Comparison of ENCODE assay signal across 8 cellular contexts in the genomic region with DNA sequence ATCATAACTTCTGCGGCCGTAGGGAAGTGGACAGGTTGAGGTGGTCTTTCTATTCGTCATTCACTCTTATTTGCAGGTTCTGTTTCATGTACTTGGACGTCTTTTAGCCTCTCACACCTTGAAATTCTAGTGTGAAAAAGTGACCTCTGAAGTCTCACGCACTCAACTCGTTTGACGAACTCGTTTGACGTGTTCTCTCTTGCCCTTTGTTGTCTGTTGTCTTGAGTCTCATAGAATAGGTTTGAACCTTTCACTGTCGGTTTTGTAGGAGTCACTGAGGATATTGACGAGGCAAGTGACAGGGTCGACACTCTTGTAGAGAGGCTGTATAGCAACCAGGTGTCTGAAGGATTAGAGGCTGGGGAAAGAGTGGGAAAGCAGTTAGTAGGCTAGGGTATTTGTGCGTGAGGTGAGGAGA. TPM values are rescaled to one million over a fixed set of nuclear protein-coding genes. Genes with fewer than 3 reads are reported as not detected.
A peak's percentile ranks its signal among the peaks of the same experiment; 100 is the strongest.
DNase-seq lines count a peak whose midpoint lies in the region; ATAC-seq and FAIRE-seq lines count a peak whose summit lies in the region.

No MANE protein-coding gene starts in this region.

- H3K36me3 ChIP-seq in small intestine (ENCODE audit: control insufficient read depth in 2 of 2, insufficient read depth in 2 of 2, low read length in 2 of 2) = no peaks in the 10 kb centered on the region

- peaks cover 27% of the 10 kb centered on the region for H3K4me1 Mint-ChIP-seq in activated naive CD8-positive, alpha-beta T cell treated with anti-CD3 and anti-CD28 coated beads, Interleukin-2, amount 10 ng/mL, durations not matched to agents 7 days and 5 days

- FAIRE-seq in small intestine (lab: Jason Lieb, UNC) = no peak

- peaks cover 13% of the 10 kb centered on the region for H3K36me3 Mint-ChIP-seq in activated naive CD8-positive, alpha-beta T cell treated with anti-CD3 and anti-CD28 coated beads, Interleukin-2, amount 10 ng/mL, durations not matched to agents 7 days and 5 days

- H3K27ac Mint-ChIP-seq in activated naive CD8-positive, alpha-beta T cell treated with anti-CD3 and anti-CD28 coated beads, Interleukin-2, amount 10 ng/mL, durations not matched to agents 7 days and 5 days = peak overlapping the region; percentile 92

- H3K27ac ChIP-seq in small intestine (ENCODE audit: low read depth in 1 of 2, low read length in 1 of 2) = peak overlapping the region; percentile 93 to 96

- H3K9me3 ChIP-seq in iPS-18c (ENCODE audit: control insufficient read depth, insufficient read depth, low read length) = no peaks in the 10 kb centered on the region
- H3K9me3 ChIP-seq in small intestine (ENCODE audit: control insufficient read depth, low read depth) = no peaks in the 10 kb centered on the region

- POLR2A ChIA-PET in activated naive CD8-positive, alpha-beta T cell treated with anti-CD3 and anti-CD28 coated beads, Interleukin-2, amount 10 ng/mL, durations not matched to agents 7 days and 5 days (lab: Charles Lee) = interaction anchor here (0.5 to 3.7 kb wide), 3 partner anchors 228 to 342 kb away, joined by 3 to 14 read pairs (median 4); partner anchors contain the start of genes ABHD18, LARP1B and MFSD8

- 1 to 4% (median 2%) methylated on average over 13 of the region's 13 CpGs for WGBS in small intestine, 3 donors

- peaks cover 5 to 9% of the 10 kb centered on the region in 2 donors for H3K4me1 ChIP-seq in small intestine (ENCODE audit: control insufficient read depth in 2 of 2, insufficient read depth in 1 of 2, low read depth in 1 of 2, low read length in 1 of 2)

- no peaks in the 10 kb centered on the region for H3K27me3 ChIP-seq in small intestine (ENCODE audit: control insufficient read depth in 2 of 2, insufficient read depth in 2 of 2, low read length in 2 of 2)

- no peaks in the 10 kb centered on the region for H3K27me3 Mint-ChIP-seq in activated naive CD8-positive, alpha-beta T cell treated with anti-CD3 and anti-CD28 coated beads, Interleukin-2, amount 10 ng/mL, durations not matched to agents 7 days and 5 days

- no peak for ATAC-seq in activated naive CD8-positive, alpha-beta T cell treated with anti-CD3 and anti-CD28 coated beads, Interleukin-2, amount 10 ng/mL, durations not matched to agents 7 days and 5 days (ENCODE audit: low read depth)
- ATAC-seq in GM21619 (IDR thresholded peaks at IDR 0.05; ENCODE audit: unreplicated experiment) (no peak), HG03439 (IDR thresholded peaks at IDR 0.05; ENCODE audit: unreplicated experiment) (no peak)

- H3K4me3 ChIP-seq in iPS-18c (ENCODE audit: insufficient read depth, low read depth, low read length) (peak overlapping the region; percentile 79), small intestine (ENCODE audit: low read depth in 1 of 2, low read length in 2 of 2) (peak overlapping the region in 1 of 2 donors; percentile 74)

- peak overlapping the region; percentile 92 for H3K4me3 Mint-ChIP-seq in activated naive CD8-positive, alpha-beta T cell treated with anti-CD3 and anti-CD28 coated beads, Interleukin-2, amount 10 ng/mL, durations not matched to agents 7 days and 5 days

- no peaks in the 10 kb centered on the region for H3K9me3 Mint-ChIP-seq in activated naive CD8-positive, alpha-beta T cell treated with anti-CD3 and anti-CD28 coated beads, Interleukin-2, amount 10 ng/mL, durations not matched to agents 7 days and 5 days

- peak; percentile 8 for DNase-seq in stimulated activated CD4-positive, alpha-beta T cell treated with anti-CD3 and anti-CD28 coated beads, Interleukin-15, amount 100 ng/mL, for 24 hours
- DNase-seq in stimulated activated CD4-positive, alpha-beta T cell treated with anti-CD3 and anti-CD28 coated beads, Interleukin-4, amount 100 ng/mL, for 24 hours = no peak
- DNase-seq in NCI-H510A treated with DMSO at 0.1 percent for 48 hours (lab: John Stamatoyannopoulos, UW) (peak; percentile 45), small intestine (peak; percentile 86)
- DNase-seq in activated naive CD8-positive, alpha-beta T cell treated with anti-CD3 and anti-CD28 coated beads, Interleukin-2, amount 10 ng/mL, durations not matched to agents 7 days and 5 days = no peak

RNA-seq across cellular contexts. Expression of gene PGRMC2, which starts 1.1 kb away (rescaled TPM):
- 10 to 100 TPM; 44.5 to 47.1 TPM for total RNA-seq in activated naive CD8-positive, alpha-beta T cell treated with anti-CD3 and anti-CD28 coated beads, Interleukin-2, amount 10 ng/mL, durations not matched to agents 7 days and 5 days
- 10 to 100 TPM; 47.3 to 54.0 (median 51.4) TPM for polyA plus RNA-seq in small intestine

Comparison
In these comparisons a context has a peak if more than half of its experiments do, and no peak if none do; other contexts are left out.
1. DNase-seq: peak in stimulated activated CD4-positive, alpha-beta T cell treated with anti-CD3 and anti-CD28 coated beads, Interleukin-15, amount 100 ng/mL, for 24 hours (single experiment), NCI-H510A treated with DMSO at 0.1 percent for 48 hours (single experiment) and small intestine (single experiment); none in stimulated activated CD4-positive, alpha-beta T cell treated with anti-CD3 and anti-CD28 coated beads, Interleukin-4, amount 100 ng/mL, for 24 hours (single experiment) and activated naive CD8-positive, alpha-beta T cell treated with anti-CD3 and anti-CD28 coated beads, Interleukin-2, amount 10 ng/mL, durations not matched to agents 7 days and 5 days (single experiment).